1 cellular context compared by ENCODE assay signal in genomic region chr6:116387374-116387773, GRCh38.
TF ChIP-seq lines count a peak whose summit lies in the region.

No MANE protein-coding gene starts in this region.

TF ChIP-seq in H1, 55 proteins besides CTCF, POLR2A, EP300 and RAD21 (continued from another document):
- TF ChIP-seq SIRT6 (IDR thresholded peaks at IDR 0.05; ENCODE audit: low read length) = no peak
- no peak for TF ChIP-seq ATF3 (IDR thresholded peaks at IDR 0.05; ENCODE audit: insufficient read depth, low read depth, low read length)
- TF ChIP-seq MAX (IDR thresholded peaks at IDR 0.05) = no peak
- no peak for TF ChIP-seq CREB1 (IDR thresholded peaks at IDR 0.05)
- TF ChIP-seq CHD7 (IDR thresholded peaks at IDR 0.05; ENCODE audit: insufficient replicate concordance, low read length) = no peak
- no peak for TF ChIP-seq CBX8 (IDR thresholded peaks at IDR 0.05; ENCODE audit: borderline replicate concordance, low read depth, low read length)
